Comparison of ENCODE assay signal across 1 cellular context in genomic region chr14:55458800-55459577, GRCh38.
TF ChIP-seq lines count a peak whose summit lies in the region.

No MANE protein-coding gene starts in this region.

TF ChIP-seq in GM12878, 131 proteins besides CTCF, POLR2A, EP300 and RAD21 (continued from another document):
- TF ChIP-seq MEF2B (IDR thresholded peaks at IDR 0.05; ENCODE audit: partially characterized antibody, poor library complexity, severe bottlenecking), result peak; percentile 68
- peak; percentile 72 for TF ChIP-seq EED (IDR thresholded peaks at IDR 0.05; ENCODE audit: low read depth)
- peak; percentile 74 for TF ChIP-seq BMI1 (IDR thresholded peaks at IDR 0.05; ENCODE audit: borderline replicate concordance)
- peak; percentile 33 to 39; a peak in 3 of 4 replicates for TF ChIP-seq BHLHE40 (IDR thresholded peaks at IDR 0.05; ENCODE audit: borderline replicate concordance in 1 of 2, low read depth in 2 of 2, low read length in 1 of 2)
